In the genomic region with DNA sequence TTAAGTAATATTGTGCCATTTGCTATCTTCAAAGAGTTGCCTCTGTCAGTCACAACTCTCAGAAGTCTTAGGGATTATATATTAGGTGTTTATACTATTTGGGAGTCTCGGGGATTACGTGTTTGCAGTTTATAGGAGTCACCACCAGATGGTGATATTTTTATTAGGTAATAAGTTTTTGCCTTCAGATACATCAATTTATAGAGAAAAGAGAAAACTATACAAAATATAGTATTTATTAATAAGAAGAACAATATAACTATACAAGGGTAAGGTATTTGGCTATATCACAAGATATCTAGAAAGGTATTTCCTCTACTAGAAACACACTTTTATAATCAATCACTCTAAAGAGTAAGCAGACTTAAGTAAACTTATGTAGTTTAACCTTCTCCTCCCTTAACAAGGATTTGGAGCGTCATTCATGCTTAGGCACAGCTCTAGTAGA, we compare ENCODE assay signal across 8 cellular contexts. TPM values are rescaled to one million over a fixed set of nuclear protein-coding genes. Genes with fewer than 3 reads are reported as not detected.
DNase-seq lines count a peak whose midpoint lies in the region; ATAC-seq, FAIRE-seq and TF ChIP-seq lines count a peak whose summit lies in the region.

No MANE protein-coding gene starts in this region.

- ATAC-seq in GM18909 (IDR thresholded peaks at IDR 0.05; ENCODE audit: poor library complexity, unreplicated experiment) = no peak

- H3K9me3 ChIP-seq in spleen = no peaks in the 10 kb centered on the region

- H3K27ac ChIP-seq in spleen = no peak overlapping the region

- DNase-seq in NCI-H2171 treated with DMSO at 0.1 percent for 48 hours (lab: John Stamatoyannopoulos, UW) (peak; percentile 48), NCI-H2171 (lab: John Stamatoyannopoulos, UW) (no peak), HTR-8/SVneo (ENCODE audit: insufficient read length, low spot score) (peak; percentile 13), RPMI8226 (peak; percentile 59), fibroblast of peridontal ligament (ENCODE audit: extremely low read depth) (peak; percentile 73), spleen (no peak)
- DNase-seq in activated CD4-positive, alpha-beta T cell treated with anti-CD3 and anti-CD28 coated beads for 4 hours = no peak

- WGBS in spleen, 5 donors = 14 to 36% (median 23%) methylated on average over 3 of the region's 3 CpGs

- no peak for FAIRE-seq in HTR-8/SVneo (lab: Jason Lieb, UNC)

- H3K4me3 ChIP-seq in spleen = no peak overlapping the region

- no peak for TF ChIP-seq POLR2A in spleen (IDR thresholded peaks at IDR 0.05)

- no peaks in the 10 kb centered on the region for H3K4me1 ChIP-seq in spleen

- no peaks in the 10 kb centered on the region for H3K36me3 ChIP-seq in spleen

- no peaks in the 10 kb centered on the region for H3K27me3 ChIP-seq in spleen (replicated peaks in 1 of 7)

- TF ChIP-seq CTCF in spleen (IDR thresholded peaks at IDR 0.05 in 8 of 11, conservative IDR thresholded peaks at IDR 0.05 in 3 of 11) = peak in 10 of 11 experiments; percentile 12 to 73 (median 62)

- intact Hi-C loops in spleen (cut with DNase I; ENCODE audit: low total_unique reads) = loop anchor here (10.0 kb wide), 1 partner anchor 1370 kb away; no protein-coding TSS in a partner anchor

RNA-seq across cellular contexts. Expression of a gene that starts 10.7 kb away (rescaled TPM):
- 100 to 1,000 TPM in 1 of 7 donors, 10 to 100 TPM in 6; 55.2 to 106 (median 81.9) TPM for total RNA-seq in spleen
- polyA plus RNA-seq in spleen = 10 to 100 TPM; 27.4 to 32.0 (median 31.8) TPM

Comparison
In these comparisons a context has a peak if more than half of its experiments do, and no peak if none do; other contexts are left out.
1. DNase-seq: peak in NCI-H2171 treated with DMSO at 0.1 percent for 48 hours (single experiment), HTR-8/SVneo (single experiment), RPMI8226 (single experiment) and fibroblast of peridontal ligament (single experiment); none in NCI-H2171 (single experiment), spleen (single experiment) and activated CD4-positive, alpha-beta T cell treated with anti-CD3 and anti-CD28 coated beads for 4 hours (0 of 2).